Comparison of ENCODE assay signal across 15 cellular contexts in genomic region chrX:79369871-79370270, GRCh38. TPM values are rescaled to one million over a fixed set of nuclear protein-coding genes. Genes with fewer than 3 reads are reported as not detected.
DNase-seq lines count a peak whose midpoint lies in the region; FAIRE-seq and TF ChIP-seq lines count a peak whose summit lies in the region.
"Had no signal": no experiment of that assay in that cellular context is flagged by ENCODE, and none has a peak within 500 bp of the region (broad histone marks: within the 10 kb centered on the region; RNA-seq: fewer than 3 reads in every experiment).

No MANE protein-coding gene starts in this region.

- no peak for TF ChIP-seq CTCF in astrocyte (IDR thresholded peaks at IDR 0.05; ENCODE audit: insufficient read depth, low read depth, low read length)

- H3K27me3 Mint-ChIP-seq in T-helper 1 cell treated with Interleukin-12 subunit alpha and Interleukin-12 subunit beta and Interleukin-4 antibody, amounts not matched to agents 30 μg/mL and 1 μg/mL, for 36 hours (ENCODE audit: low read depth), result no peaks in the 10 kb centered on the region
- H3K27me3 Mint-ChIP-seq in astrocyte (ENCODE audit: low read depth, unreplicated experiment), result no peaks in the 10 kb centered on the region

- no peak overlapping the region for H3K27ac ChIP-seq in astrocyte (ENCODE audit: low read depth, low read length)
- H3K27ac ChIP-seq: 22Rv1, BLaER1 had no signal

- peaks cover 22% of the 10 kb centered on the region for H3K36me3 Mint-ChIP-seq in T-helper 1 cell treated with Interleukin-12 subunit alpha and Interleukin-12 subunit beta and Interleukin-4 antibody, amounts not matched to agents 30 μg/mL and 1 μg/mL, for 36 hours (ENCODE audit: low read depth)
- H3K36me3 Mint-ChIP-seq in astrocyte (ENCODE audit: low read depth, unreplicated experiment), result no peaks in the 10 kb centered on the region

- no peaks in the 10 kb centered on the region for H3K9me3 ChIP-seq in astrocyte (ENCODE audit: insufficient read depth, low read depth, low read length)

- DNase-seq in T-helper 1 cell (no peak), astrocyte (ENCODE audit: low read depth) (no peak), foreskin melanocyte (peak; percentile 65), putamen (ENCODE audit: low spot score) (peak; percentile 52), amygdala (lab: John Stamatoyannopoulos, UW) (no peak), hepatic stellate cell (ENCODE audit: low spot score) (no peak), KG1 (lab: John Stamatoyannopoulos, UW) (no peak)
- DNase-seq: Calu3, DMS 273 treated with DMSO at 0.1 percent for 48 hours, HCEC 1CT, HFFc6 had no signal

- H3K4me1 ChIP-seq in astrocyte (ENCODE audit: insufficient read depth, low read length), result no peaks in the 10 kb centered on the region
- H3K4me1 ChIP-seq: BLaER1 had no signal

- FAIRE-seq in astrocyte (lab: Jason Lieb, UNC), result peak; percentile 74

- H3K9me3 Mint-ChIP-seq in T-helper 1 cell treated with Interleukin-12 subunit alpha and Interleukin-12 subunit beta and Interleukin-4 antibody, amounts not matched to agents 30 μg/mL and 1 μg/mL, for 36 hours, result peaks cover 7% of the 10 kb centered on the region
- no peaks in the 10 kb centered on the region for H3K9me3 Mint-ChIP-seq in astrocyte (ENCODE audit: unreplicated experiment)

- H3K36me3 ChIP-seq in astrocyte (ENCODE audit: insufficient read depth, low read length), result no peaks in the 10 kb centered on the region
- H3K36me3 ChIP-seq: BLaER1 had no signal

- H3K4me1 Mint-ChIP-seq in T-helper 1 cell treated with Interleukin-12 subunit alpha and Interleukin-12 subunit beta and Interleukin-4 antibody, amounts not matched to agents 30 μg/mL and 1 μg/mL, for 36 hours (ENCODE audit: low read depth), result peaks cover 20% of the 10 kb centered on the region
- H3K4me1 Mint-ChIP-seq in astrocyte (ENCODE audit: low read depth, unreplicated experiment), result peaks cover 11% of the 10 kb centered on the region

- H3K27me3 ChIP-seq in astrocyte (ENCODE audit: insufficient read depth, low read length), result no peaks in the 10 kb centered on the region

- no peak overlapping the region for H3K4me2 ChIP-seq in astrocyte (ENCODE audit: low read length)
- H3K4me2 ChIP-seq: BLaER1 had no signal

- no peak overlapping the region for H3K9ac ChIP-seq in astrocyte (ENCODE audit: low read length)
- H3K9ac ChIP-seq: BLaER1 had no signal

- no peak overlapping the region for H3K4me3 ChIP-seq in astrocyte (ENCODE audit: insufficient read depth, low read depth, low read length)
- H3K4me3 ChIP-seq: BLaER1 had no signal

- no peak overlapping the region for H3K4me3 Mint-ChIP-seq in T-helper 1 cell treated with Interleukin-12 subunit alpha and Interleukin-12 subunit beta and Interleukin-4 antibody, amounts not matched to agents 30 μg/mL and 1 μg/mL, for 36 hours
- H3K4me3 Mint-ChIP-seq in astrocyte (ENCODE audit: unreplicated experiment), result no peak overlapping the region
- H3K4me3 Mint-ChIP-seq: HFFc6 had no signal

- no peaks in the 10 kb centered on the region for H3K79me2 ChIP-seq in astrocyte (ENCODE audit: insufficient read depth, low read length)

- H4K20me1 ChIP-seq in astrocyte (ENCODE audit: insufficient read depth, low read length), result no peaks in the 10 kb centered on the region
- H4K20me1 ChIP-seq: BLaER1 had no signal

- H2AFZ ChIP-seq in astrocyte (ENCODE audit: low read depth, low read length), result no peak overlapping the region

- H3K27ac Mint-ChIP-seq in T-helper 1 cell treated with Interleukin-12 subunit alpha and Interleukin-12 subunit beta and Interleukin-4 antibody, amounts not matched to agents 30 μg/mL and 1 μg/mL, for 36 hours, result peak overlapping the region; percentile 17
- no peak overlapping the region for H3K27ac Mint-ChIP-seq in astrocyte (ENCODE audit: unreplicated experiment)
- H3K27ac Mint-ChIP-seq: HFFc6 had no signal

RNA-seq across cellular contexts. Expression of gene ITM2A, which starts 2.7 kb away (rescaled TPM):
- total RNA-seq in astrocyte, result 40.7 and 54.1 TPM in 2 replicates
- total RNA-seq: Daoy, HFFc6 had no signal

Comparison
In these comparisons a context has a peak if more than half of its experiments do, and no peak if none do; other contexts are left out.
1. DNase-seq: peak in foreskin melanocyte (single experiment) and putamen (single experiment); none in T-helper 1 cell (0 of 5), astrocyte (single experiment), amygdala (0 of 56), hepatic stellate cell (single experiment) and KG1 (single experiment).